In genomic region chr12:19301688-19302640, GRCh38 we compare ENCODE assay signal across 16 cellular contexts.
"Had no signal": no experiment of that assay in that cellular context is flagged by ENCODE, and none has a peak within 500 bp of the region (broad histone marks: within the 10 kb centered on the region; RNA-seq: fewer than 3 reads in every experiment).

No MANE protein-coding gene starts in this region.

- H3K9me3 ChIP-seq: tibial nerve had no signal

- H3K4me3 Mint-ChIP-seq: activated CD4-positive, alpha-beta memory T cell treated with anti-CD3 and anti-CD28 coated beads, Interleukin-2, amount 10 ng/mL, durations not matched to agents 7 days and 5 days; activated CD4-positive, alpha-beta T cell treated with anti-CD3 and anti-CD28 coated beads for 36 hours; activated T-cell treated with anti-CD3 and anti-CD28 coated beads, Interleukin-2, amount 50 U/mL, for 4 hours; neural crest cell; T-cell had no signal

- ATAC-seq: activated CD4-positive, alpha-beta T cell treated with anti-CD3 and anti-CD28 coated beads for 36 hours; activated T-cell treated with anti-CD3 and anti-CD28 coated beads, Interleukin-2, amount 50 U/mL, for 4 hours; foreskin keratinocyte; T-cell had no signal

- DNase-seq: activated CD4-positive, alpha-beta memory T cell treated with anti-CD3 and anti-CD28 coated beads, Interleukin-2, amount 10 ng/mL, durations not matched to agents 7 days and 5 days; activated CD4-positive, alpha-beta T cell treated with anti-CD3 and anti-CD28 coated beads for 36 hours; activated effector memory CD4-positive, alpha-beta T cell treated with Interleukin-2 at 50 U/mL for 16 hours; activated naive CD4-positive, alpha-beta T cell treated with anti-CD3 and anti-CD28 coated beads, Interleukin-2, amount 50 U/mL, for 16 hours; activated T-cell treated with anti-CD3 and anti-CD28 coated beads, Interleukin-2, amount 50 U/mL, for 4 hours; caudate nucleus; foreskin keratinocyte; head of caudate nucleus; kidney glomerular epithelial cell; stimulated activated CD4-positive, alpha-beta T cell treated with anti-CD3 and anti-CD28 coated beads, Interleukin-2, amount 100 ng/mL, for 48 hours; stimulated activated naive CD4-positive, alpha-beta T cell treated with Interleukin-2 at 50 U/mL for 16 hours; substantia nigra; T-cell; T1000 had no signal

- H3K27ac ChIP-seq: foreskin keratinocyte, tibial nerve had no signal

- H3K27me3 Mint-ChIP-seq: activated CD4-positive, alpha-beta memory T cell treated with anti-CD3 and anti-CD28 coated beads, Interleukin-2, amount 10 ng/mL, durations not matched to agents 7 days and 5 days; activated CD4-positive, alpha-beta T cell treated with anti-CD3 and anti-CD28 coated beads for 36 hours; T-cell had no signal

- H3K36me3 Mint-ChIP-seq: T-cell had no signal

- H3K4me1 ChIP-seq: tibial nerve had no signal

- H3K4me3 ChIP-seq: tibial nerve had no signal

- H3K27me3 ChIP-seq: foreskin keratinocyte, tibial nerve had no signal

- H3K4me1 Mint-ChIP-seq: activated CD4-positive, alpha-beta memory T cell treated with anti-CD3 and anti-CD28 coated beads, Interleukin-2, amount 10 ng/mL, durations not matched to agents 7 days and 5 days; activated CD4-positive, alpha-beta T cell treated with anti-CD3 and anti-CD28 coated beads for 36 hours; neural crest cell; T-cell had no signal

- H3K27ac Mint-ChIP-seq: activated CD4-positive, alpha-beta memory T cell treated with anti-CD3 and anti-CD28 coated beads, Interleukin-2, amount 10 ng/mL, durations not matched to agents 7 days and 5 days; activated CD4-positive, alpha-beta T cell treated with anti-CD3 and anti-CD28 coated beads for 36 hours; T-cell had no signal

- H3K9me3 Mint-ChIP-seq: activated CD4-positive, alpha-beta memory T cell treated with anti-CD3 and anti-CD28 coated beads, Interleukin-2, amount 10 ng/mL, durations not matched to agents 7 days and 5 days; activated T-cell treated with anti-CD3 and anti-CD28 coated beads, Interleukin-2, amount 50 U/mL, for 4 hours; neural crest cell; T-cell had no signal
